In the genomic region with DNA sequence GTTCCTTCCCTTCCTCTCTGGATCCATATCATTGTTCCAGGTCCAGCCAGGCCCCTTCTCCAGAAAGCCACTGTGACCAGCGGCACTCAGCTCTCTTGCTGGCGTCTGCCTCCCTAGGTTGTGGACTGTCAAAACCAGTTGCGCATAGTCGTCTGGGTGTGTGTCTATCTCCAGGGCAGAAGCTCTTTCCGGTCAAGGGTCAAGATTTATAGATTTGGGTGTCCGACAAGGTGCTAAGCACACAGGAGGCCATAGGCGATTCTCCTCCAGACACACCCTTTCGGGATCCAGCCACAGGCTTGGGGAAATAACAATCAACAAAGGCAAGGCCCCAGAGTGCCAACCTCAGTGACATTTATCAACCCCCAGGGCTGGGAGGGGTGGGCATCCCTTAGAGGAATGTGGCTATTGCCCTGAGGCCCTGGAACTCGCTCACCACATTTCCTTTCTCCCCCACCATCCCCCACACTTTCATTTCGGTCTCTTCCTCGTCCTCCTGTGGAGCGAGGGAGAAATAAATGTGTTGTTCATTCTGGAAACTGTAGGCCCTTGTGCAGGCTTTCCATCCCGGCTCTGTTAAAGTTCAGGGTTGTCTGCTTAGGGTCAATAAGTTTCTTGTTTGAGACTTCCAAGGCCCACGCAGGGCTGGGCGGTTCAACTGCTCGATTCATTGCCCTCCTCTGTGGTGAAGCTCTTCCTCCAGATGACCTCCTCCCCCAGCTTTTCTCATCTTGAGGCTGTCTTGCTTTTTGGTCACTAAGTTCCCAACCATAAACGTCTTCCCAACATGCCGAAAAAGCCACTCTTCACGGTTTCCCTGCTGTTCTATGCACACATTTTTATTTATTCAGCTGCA, we compare ENCODE assay signal across 18 cellular contexts. TPM values are rescaled to one million over a fixed set of nuclear protein-coding genes. Genes with fewer than 3 reads are reported as not detected.
DNase-seq lines count a peak whose midpoint lies in the region; ATAC-seq and TF ChIP-seq lines count a peak whose summit lies in the region.
"Had no signal": no experiment of that assay in that cellular context is flagged by ENCODE, and none has a peak within 500 bp of the region (broad histone marks: within the 10 kb centered on the region; RNA-seq: fewer than 3 reads in every experiment).

No MANE protein-coding gene starts in this region.

- H3K9ac ChIP-seq in neural progenitor cell = no peak overlapping the region
- H3K9ac ChIP-seq in endodermal cell (ENCODE audit: extremely low read depth, low read length, poor library complexity, severe bottlenecking) = no peak overlapping the region

- H3K36me3 Mint-ChIP-seq in stimulated activated naive CD8-positive, alpha-beta T cell treated with anti-CD3 and anti-CD28 coated beads, Interleukin-15, Interleukin-2, amounts not matched to agents 100 ng/mL and 50 ng/mL, for 24 hours (ENCODE audit: low read depth) = no peaks in the 10 kb centered on the region
- H3K36me3 Mint-ChIP-seq in neural progenitor cell = no peaks in the 10 kb centered on the region
- H3K36me3 Mint-ChIP-seq in endodermal cell (ENCODE audit: low read depth) = no peaks in the 10 kb centered on the region
- H3K36me3 Mint-ChIP-seq: activated naive CD8-positive, alpha-beta T cell; naive B cell had no signal

- H3K4me1 ChIP-seq in esophagus muscularis mucosa = peaks cover 17 to 66% (median 47%) of the 10 kb centered on the region in 4 donors
- H3K4me1 ChIP-seq in neural progenitor cell = peaks cover 39% of the 10 kb centered on the region
- no peaks in the 10 kb centered on the region for H3K4me1 ChIP-seq in endodermal cell (ENCODE audit: control insufficient read depth, insufficient read depth, low read length)

- H3K4me1 Mint-ChIP-seq in stimulated activated naive CD8-positive, alpha-beta T cell treated with anti-CD3 and anti-CD28 coated beads, Interleukin-15, Interleukin-2, amounts not matched to agents 100 ng/mL and 50 ng/mL, for 24 hours (ENCODE audit: low read depth) = peaks cover 9% of the 10 kb centered on the region
- peaks cover 31% of the 10 kb centered on the region for H3K4me1 Mint-ChIP-seq in stimulated activated naive CD8-positive, alpha-beta T cell treated with anti-CD3 and anti-CD28 coated beads, Interleukin-15, amount 100 ng/mL, for 72 hours
- H3K4me1 Mint-ChIP-seq in neural progenitor cell (peaks cover 65% of the 10 kb centered on the region), endodermal cell (peaks cover 2% of the 10 kb centered on the region)
- H3K4me1 Mint-ChIP-seq: central memory CD8-positive, alpha-beta T cell; naive B cell had no signal

- TF ChIP-seq EP300 in esophagus muscularis mucosa (IDR thresholded peaks at IDR 0.05) = no peak

- TF ChIP-seq CTCF in esophagus muscularis mucosa (IDR thresholded peaks at IDR 0.05) (no peak), neural progenitor cell (IDR thresholded peaks at IDR 0.05) (no peak), endodermal cell (conservative IDR thresholded peaks at IDR 0.05) (no peak)

- intact Hi-C loops in esophagus muscularis mucosa (cut with DNase I) = no loop called here

- no peak for DNase-seq in stimulated activated naive CD8-positive, alpha-beta T cell treated with anti-CD3 and anti-CD28 coated beads, Interleukin-15, amount 100 ng/mL, for 72 hours
- DNase-seq in esophagus muscularis mucosa (ENCODE audit: extremely low spot score) = no peak
- no peak for DNase-seq in neural progenitor cell (ENCODE audit: low spot score)
- no peak for DNase-seq in NCI-H2107 treated with DMSO at 0.1 percent for 48 hours (lab: John Stamatoyannopoulos, UW; ENCODE audit: unreplicated experiment)
- DNase-seq in activated T-cell treated with anti-CD3 and anti-CD28 coated beads for 4 hours = no peak
- DNase-seq in endodermal cell = no peak
- DNase-seq: activated CD8-positive, alpha-beta memory T cell treated with anti-CD3 and anti-CD28 coated beads, Interleukin-2, amount 50 U/mL, for 4 hours; IMR-90; naive B cell; NCI-H1105 treated with DMSO at 0.1 percent for 48 hours; NCI-H446 treated with DMSO at 0.1 percent for 48 hours; RPMI8226; stimulated activated CD4-positive, alpha-beta T cell treated with anti-CD3 and anti-CD28 coated beads, Interleukin-4, amount 100 ng/mL, for 24 hours had no signal

- H3K36me3 ChIP-seq in esophagus muscularis mucosa (no peaks in the 10 kb centered on the region), neural progenitor cell (no peaks in the 10 kb centered on the region), endodermal cell (ENCODE audit: control insufficient read depth, insufficient read depth, low read length) (no peaks in the 10 kb centered on the region)

- no peak for TF ChIP-seq POLR2A in esophagus muscularis mucosa (IDR thresholded peaks at IDR 0.05; ENCODE audit: low read depth)

- H3K9me3 ChIP-seq in esophagus muscularis mucosa (no peaks in the 10 kb centered on the region), neural progenitor cell (ENCODE audit: low read depth) (no peaks in the 10 kb centered on the region), endodermal cell (ENCODE audit: control insufficient read depth, low read length) (no peaks in the 10 kb centered on the region)

- no peak overlapping the region for H3K4me3 ChIP-seq in esophagus muscularis mucosa
- H3K4me3 ChIP-seq in neural progenitor cell = no peak overlapping the region
- H3K4me3 ChIP-seq in endodermal cell (ENCODE audit: low read length) = no peak overlapping the region

- H3K4me3 Mint-ChIP-seq in stimulated activated naive CD8-positive, alpha-beta T cell treated with anti-CD3 and anti-CD28 coated beads, Interleukin-15, Interleukin-2, amounts not matched to agents 100 ng/mL and 50 ng/mL, for 24 hours = no peak overlapping the region
- H3K4me3 Mint-ChIP-seq in stimulated activated naive CD8-positive, alpha-beta T cell treated with anti-CD3 and anti-CD28 coated beads, Interleukin-15, amount 100 ng/mL, for 72 hours = peak overlapping the region in 1 of 2 donors; percentile 21
- H3K4me3 Mint-ChIP-seq in neural progenitor cell = no peak overlapping the region
- no peak overlapping the region for H3K4me3 Mint-ChIP-seq in endodermal cell
- H3K4me3 Mint-ChIP-seq: activated naive CD8-positive, alpha-beta T cell; central memory CD8-positive, alpha-beta T cell; naive B cell; T-helper 1 cell treated with Interleukin-12 subunit alpha and Interleukin-12 subunit beta and Interleukin-4 antibody, amounts not matched to agents 30 μg/mL and 1 μg/mL, for 36 hours had no signal

- no peak for ATAC-seq in stimulated activated naive CD8-positive, alpha-beta T cell treated with anti-CD3 and anti-CD28 coated beads, Interleukin-15, amount 100 ng/mL, for 72 hours
- ATAC-seq in GM19455 (IDR thresholded peaks at IDR 0.05; ENCODE audit: unreplicated experiment) = no peak

- no peaks in the 10 kb centered on the region for H3K27me3 ChIP-seq in esophagus muscularis mucosa
- no peaks in the 10 kb centered on the region for H3K27me3 ChIP-seq in neural progenitor cell
- H3K27me3 ChIP-seq in endodermal cell (ENCODE audit: control insufficient read depth, insufficient read depth, low read length, poor library complexity, severe bottlenecking) = no peaks in the 10 kb centered on the region

- peak overlapping the region; percentile 37 for H3K27ac Mint-ChIP-seq in stimulated activated naive CD8-positive, alpha-beta T cell treated with anti-CD3 and anti-CD28 coated beads, Interleukin-15, Interleukin-2, amounts not matched to agents 100 ng/mL and 50 ng/mL, for 24 hours
- no peak overlapping the region for H3K27ac Mint-ChIP-seq in stimulated activated naive CD8-positive, alpha-beta T cell treated with anti-CD3 and anti-CD28 coated beads, Interleukin-15, amount 100 ng/mL, for 72 hours
- H3K27ac Mint-ChIP-seq in neural progenitor cell (peak overlapping the region; percentile 74), endodermal cell (no peak overlapping the region)
- H3K27ac Mint-ChIP-seq: activated naive CD8-positive, alpha-beta T cell; naive B cell; T-helper 1 cell treated with Interleukin-12 subunit alpha and Interleukin-12 subunit beta and Interleukin-4 antibody, amounts not matched to agents 30 μg/mL and 1 μg/mL, for 36 hours had no signal

- 85% methylated on average over 19 of the region's 19 CpGs for WGBS in esophagus muscularis mucosa
- 82% methylated on average over 8 to 19 of the region's 19 CpGs for WGBS in endodermal cell (ENCODE audit: insufficient coverage in 1 of 2, insufficient read length in 1 of 2), 2 experiments

- H3K4me2 ChIP-seq in neural progenitor cell = no peak overlapping the region

- H3F3A ChIP-seq in neural progenitor cell (ENCODE audit: low read depth) = peaks cover 22% of the 10 kb centered on the region

- no peaks in the 10 kb centered on the region for H4K20me1 ChIP-seq in neural progenitor cell (ENCODE audit: low read depth)

- H3K27ac ChIP-seq in esophagus muscularis mucosa (replicated peaks in 1 of 4) (peak overlapping the region; percentile 11 to 51 (median 29)), neural progenitor cell (no peak overlapping the region), endodermal cell (ENCODE audit: low read depth, low read length) (no peak overlapping the region)

- H3K79me2 ChIP-seq in neural progenitor cell (ENCODE audit: low read depth) = no peaks in the 10 kb centered on the region

- no peaks in the 10 kb centered on the region for H3K27me3 Mint-ChIP-seq in stimulated activated naive CD8-positive, alpha-beta T cell treated with anti-CD3 and anti-CD28 coated beads, Interleukin-15, Interleukin-2, amounts not matched to agents 100 ng/mL and 50 ng/mL, for 24 hours
- peaks cover 12% of the 10 kb centered on the region for H3K27me3 Mint-ChIP-seq in stimulated activated naive CD8-positive, alpha-beta T cell treated with anti-CD3 and anti-CD28 coated beads, Interleukin-15, amount 100 ng/mL, for 72 hours
- H3K27me3 Mint-ChIP-seq in neural progenitor cell (ENCODE audit: insufficient read depth, low read depth) (peaks cover 6% of the 10 kb centered on the region), endodermal cell (ENCODE audit: insufficient read depth) (peaks cover 2% of the 10 kb centered on the region)
- H3K27me3 Mint-ChIP-seq: activated naive CD8-positive, alpha-beta T cell; naive B cell had no signal

- no peak overlapping the region for H2AFZ ChIP-seq in neural progenitor cell (replicated peaks)

- no peaks in the 10 kb centered on the region for H3K9me3 Mint-ChIP-seq in stimulated activated naive CD8-positive, alpha-beta T cell treated with anti-CD3 and anti-CD28 coated beads, Interleukin-15, Interleukin-2, amounts not matched to agents 100 ng/mL and 50 ng/mL, for 24 hours
- H3K9me3 Mint-ChIP-seq in stimulated activated naive CD8-positive, alpha-beta T cell treated with anti-CD3 and anti-CD28 coated beads, Interleukin-15, amount 100 ng/mL, for 72 hours = no peaks in the 10 kb centered on the region
- H3K9me3 Mint-ChIP-seq in neural progenitor cell = no peaks in the 10 kb centered on the region
- H3K9me3 Mint-ChIP-seq in endodermal cell = no peaks in the 10 kb centered on the region
- H3K9me3 Mint-ChIP-seq: central memory CD8-positive, alpha-beta T cell; naive B cell; T-helper 1 cell treated with Interleukin-12 subunit alpha and Interleukin-12 subunit beta and Interleukin-4 antibody, amounts not matched to agents 30 μg/mL and 1 μg/mL, for 36 hours had no signal

RNA-seq across cellular contexts. Expression of a gene that starts 57.9 kb away (rescaled TPM):
- total RNA-seq in esophagus muscularis mucosa (10 to 100 TPM; 18.5 to 23.2 (median 19.9) TPM), neural progenitor cell (ENCODE audit: low replicate concordance) (4.8 and 6.9 TPM in 2 replicates), endodermal cell (1 to 10 TPM; 1.5 to 2.2 TPM)
- 4.6 TPM for polyA plus RNA-seq in endodermal cell (2013, experiment 1 of 2)
- 3.9 TPM for polyA plus RNA-seq in endodermal cell (2013, experiment 2 of 2)

Comparison
In these comparisons a context has a peak if more than half of its experiments do, and no peak if none do; other contexts are left out.
1. H3K27ac Mint-ChIP-seq: peak in stimulated activated naive CD8-positive, alpha-beta T cell treated with anti-CD3 and anti-CD28 coated beads, Interleukin-15, Interleukin-2, amounts not matched to agents 100 ng/mL and 50 ng/mL, for 24 hours (single experiment) and neural progenitor cell (single experiment); none in stimulated activated naive CD8-positive, alpha-beta T cell treated with anti-CD3 and anti-CD28 coated beads, Interleukin-15, amount 100 ng/mL, for 72 hours (0 of 2) and endodermal cell (single experiment).
2. H3K27ac ChIP-seq: peak in esophagus muscularis mucosa (4 of 4); none in neural progenitor cell (single experiment) and endodermal cell (single experiment).